In the genomic region with DNA sequence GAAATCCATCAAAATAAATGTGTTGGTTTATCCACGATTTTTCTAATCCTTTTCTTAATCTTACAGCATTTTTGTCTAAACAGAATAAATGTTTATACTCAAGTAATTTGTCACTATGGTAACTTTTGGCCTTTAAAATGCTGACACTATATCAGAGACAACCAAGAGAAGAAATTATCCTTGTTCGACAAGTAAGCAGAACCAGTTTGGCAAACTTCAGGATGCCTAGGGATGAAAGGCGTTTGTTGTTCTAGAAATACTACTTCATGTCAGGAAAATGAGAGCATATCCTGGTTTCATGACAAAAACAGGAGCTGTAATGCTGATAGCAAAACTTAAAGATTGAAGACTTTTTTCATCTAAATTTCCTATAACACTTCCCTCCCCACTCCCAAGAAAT, we compare ENCODE assay signal across 30 cellular contexts.
DNase-seq lines count a peak whose midpoint lies in the region; ATAC-seq, FAIRE-seq and TF ChIP-seq lines count a peak whose summit lies in the region.
"Had no signal": no experiment of that assay in that cellular context is flagged by ENCODE, and none has a peak within 500 bp of the region (broad histone marks: within the 10 kb centered on the region; RNA-seq: fewer than 3 reads in every experiment).

No MANE protein-coding gene starts in this region.

- peak overlapping the region; percentile 15; the same call in 1 of the 2 replicates for H2AFZ ChIP-seq in PC-9
- H2AFZ ChIP-seq in keratinocyte (ENCODE audit: control insufficient read depth, low read length), result no peak overlapping the region

- CTCF ChIA-PET in PC-9 (lab: Charles Lee), result no interaction called here

- ATAC-seq in HG03139 (IDR thresholded peaks at IDR 0.05; ENCODE audit: unreplicated experiment), result no peak
- ATAC-seq: activated T-helper 17 cell treated with anti-CD3 and anti-CD28 coated beads, Interleukin-2, amount 50 U/mL, for 72 hours; heart left ventricle; left lobe of liver; naive thymus-derived CD4-positive, alpha-beta T cell; SK-N-SH treated with all-trans-retinoic acid at 6 μM for 48 hours; stimulated activated memory B cell treated with anti-CD40 and anti-IgM and Interleukin-4, amounts not matched to agents 10 μg/mL and 1 μg/mL and 100 μg/mL, for 72 hours had no signal

- no peak for TF ChIP-seq CTCF in LNCaP clone FGC (IDR thresholded peaks at IDR 0.05; ENCODE audit: control insufficient read depth, extremely low read depth, insufficient read depth)
- TF ChIP-seq CTCF in PC-9 (conservative IDR thresholded peaks at IDR 0.05), result no peak
- TF ChIP-seq CTCF in keratinocyte (optimal IDR thresholded peaks at IDR 0.05 in 1 of 3, IDR thresholded peaks at IDR 0.05 in 1 of 3, conservative IDR thresholded peaks at IDR 0.05 in 1 of 3; ENCODE audit: extremely low read depth in 1 of 3, insufficient read depth in 2 of 3, low read length in 3 of 3), result no peak

- H3K27me3 ChIP-seq in PC-9 (ENCODE audit: insufficient read depth, low read depth) (no peaks in the 10 kb centered on the region), keratinocyte (ENCODE audit: control insufficient read depth, extremely low read depth, insufficient read depth, low read length) (no peaks in the 10 kb centered on the region)
- H3K27me3 ChIP-seq: BLaER1 treated with 17β-estradiol and CSF1 and Interleukin-3, amounts not matched to agents 10 nM and 100 nM; spleen had no signal

- dilution Hi-C loops in keratinocyte (cut with MboI; ENCODE audit: extremely low pct_ligation_motif_present, low sequenced_read_pairs), result no loop called here

- peak; percentile 32 for FAIRE-seq in keratinocyte (lab: Jason Lieb, UNC)
- FAIRE-seq: D721Med, endometrium had no signal

- H4K20me1 ChIP-seq in PC-9 (ENCODE audit: insufficient read depth) (no peaks in the 10 kb centered on the region), keratinocyte (ENCODE audit: control insufficient read depth, extremely low read depth, insufficient read depth, low read length) (no peaks in the 10 kb centered on the region)
- H4K20me1 ChIP-seq: BLaER1 treated with 17β-estradiol and CSF1 and Interleukin-3, amounts not matched to agents 10 nM and 100 nM had no signal

- H3K9me1 ChIP-seq in keratinocyte (ENCODE audit: control insufficient read depth, extremely low read depth, insufficient read depth, low read length), result no peaks in the 10 kb centered on the region

- H3K4me2 ChIP-seq in PC-9 (peak overlapping the region; percentile 24), keratinocyte (ENCODE audit: control insufficient read depth, extremely low read depth, insufficient read depth, low read depth, low read length) (no peak overlapping the region)
- H3K4me2 ChIP-seq: BLaER1 treated with 17β-estradiol and CSF1 and Interleukin-3, amounts not matched to agents 10 nM and 100 nM had no signal

- no TSS peak for BruUV-seq in PC-9 (replicated peaks; lab: Mats Ljungman, UMichigan)

- no peak overlapping the region for H3K9ac ChIP-seq in keratinocyte (ENCODE audit: control insufficient read depth, extremely low read depth, insufficient read depth, low read length)
- H3K9ac ChIP-seq: BLaER1 treated with 17β-estradiol and CSF1 and Interleukin-3, amounts not matched to agents 10 nM and 100 nM had no signal

- DNase-seq in COR-L47 (lab: John Stamatoyannopoulos, UW) (peak; percentile 11), LNCaP clone FGC (ENCODE audit: low read depth) (peak; percentile 43), PC-9 (peak; percentile 27 to 85), keratinocyte (ENCODE audit: low read depth, low spot score) (no peak), NCI-H1694 (lab: John Stamatoyannopoulos, UW) (no peak), NCI-H1105 treated with DMSO at 0.1 percent for 48 hours (lab: John Stamatoyannopoulos, UW) (no peak)
- DNase-seq in stimulated activated naive CD4-positive, alpha-beta T cell (lab: John Stamatoyannopoulos, UW), result no peak
- DNase-seq: activated CD4-positive, alpha-beta T cell treated with anti-CD3 and anti-CD28 coated beads, Interleukin-2, amount 50 U/mL, for 48 hours; activated CD4-positive, CD25-positive, alpha-beta regulatory T cell; activated CD8-positive, alpha-beta memory T cell treated with anti-CD3 and anti-CD28 coated beads, Interleukin-2, amount 50 U/mL, for 48 hours; anterior cingulate cortex; EL; H7; heart left ventricle; KG1; naive thymus-derived CD4-positive, alpha-beta T cell; NCI-H1930; occipital lobe; retina; spleen; stimulated activated CD4-positive, alpha-beta T cell treated with anti-CD3 and anti-CD28 coated beads, Interleukin-4, amount 100 ng/mL, for 1 hour had no signal

- H3K4me1 ChIP-seq in PC-9 (replicated peaks; ENCODE audit: insufficient read depth), result peaks cover 12% of the 10 kb centered on the region
- H3K4me1 ChIP-seq in keratinocyte (ENCODE audit: control insufficient read depth, extremely low read depth, insufficient read depth, low read length), result peaks cover 9% of the 10 kb centered on the region
- H3K4me1 ChIP-seq: heart left ventricle, spleen had no signal

- intact Hi-C loops in PC-9 (cut with micrococcal nuclease; ENCODE audit: unreplicated experiment), result loop anchor here (10.0 kb wide), 1 partner anchor 201 kb away; no protein-coding TSS in a partner anchor

- H3F3A ChIP-seq in PC-9 (ENCODE audit: insufficient read depth, low read depth), result peaks cover 7% of the 10 kb centered on the region; the same call in 1 of the 2 replicates

- H3K36me3 ChIP-seq in PC-9 (ENCODE audit: low read depth) (no peaks in the 10 kb centered on the region), keratinocyte (ENCODE audit: control insufficient read depth in 2 of 2, extremely low read depth in 1 of 2, insufficient read depth in 2 of 2, low read length in 2 of 2) (no peaks in the 10 kb centered on the region)
- H3K36me3 ChIP-seq: BLaER1 treated with 17β-estradiol and CSF1 and Interleukin-3, amounts not matched to agents 10 nM and 100 nM; heart left ventricle; spleen; thoracic aorta had no signal

- no peaks in the 10 kb centered on the region for H3K9me3 ChIP-seq in PC-9 (ENCODE audit: insufficient read depth, low read depth)
- no peaks in the 10 kb centered on the region for H3K9me3 ChIP-seq in keratinocyte (ENCODE audit: control insufficient read depth, low read depth, low read length)
- H3K9me3 ChIP-seq: heart left ventricle, spleen, thoracic aorta had no signal

- H3K27ac ChIP-seq in PC-9 (peak overlapping the region; percentile 31; the same call in 1 of the 2 replicates), keratinocyte (ENCODE audit: control insufficient read depth, insufficient read depth, low read length) (no peak overlapping the region)
- H3K27ac ChIP-seq: BLaER1 treated with 17β-estradiol and CSF1 and Interleukin-3, amounts not matched to agents 10 nM and 100 nM; heart left ventricle; spleen; thoracic aorta had no signal

- H3K9me2 ChIP-seq in PC-9 (ENCODE audit: insufficient read depth), result no peaks in the 10 kb centered on the region

- no peak overlapping the region for H3K4me3 ChIP-seq in LNCaP clone FGC (ENCODE audit: low read depth, low read length)
- no peak overlapping the region for H3K4me3 ChIP-seq in PC-9
- H3K4me3 ChIP-seq in keratinocyte (ENCODE audit: control insufficient read depth in 2 of 3, extremely low read depth in 1 of 3, insufficient read depth in 2 of 3, low read depth in 1 of 3, low read length in 3 of 3), result no peak overlapping the region
- H3K4me3 ChIP-seq: BLaER1 treated with 17β-estradiol and CSF1 and Interleukin-3, amounts not matched to agents 10 nM and 100 nM; heart left ventricle; spleen; thoracic aorta had no signal

- no peaks in the 10 kb centered on the region for H3K79me2 ChIP-seq in PC-9 (ENCODE audit: low read depth)
- H3K79me2 ChIP-seq in keratinocyte (ENCODE audit: control insufficient read depth, insufficient read depth, low read length), result no peaks in the 10 kb centered on the region

- POLR2A ChIA-PET in PC-9 (lab: Charles Lee; ENCODE audit: unreplicated experiment), result no interaction called here

Comparison
In these comparisons a context has a peak if more than half of its experiments do, and no peak if none do; other contexts are left out.
1. DNase-seq: peak in COR-L47 (single experiment), LNCaP clone FGC (single experiment) and PC-9 (2 of 2); none in keratinocyte (single experiment), stimulated activated naive CD4-positive, alpha-beta T cell (0 of 6), NCI-H1694 (single experiment) and NCI-H1105 treated with DMSO at 0.1 percent for 48 hours (single experiment).